19 cellular contexts compared by ENCODE assay signal in the genomic region with DNA sequence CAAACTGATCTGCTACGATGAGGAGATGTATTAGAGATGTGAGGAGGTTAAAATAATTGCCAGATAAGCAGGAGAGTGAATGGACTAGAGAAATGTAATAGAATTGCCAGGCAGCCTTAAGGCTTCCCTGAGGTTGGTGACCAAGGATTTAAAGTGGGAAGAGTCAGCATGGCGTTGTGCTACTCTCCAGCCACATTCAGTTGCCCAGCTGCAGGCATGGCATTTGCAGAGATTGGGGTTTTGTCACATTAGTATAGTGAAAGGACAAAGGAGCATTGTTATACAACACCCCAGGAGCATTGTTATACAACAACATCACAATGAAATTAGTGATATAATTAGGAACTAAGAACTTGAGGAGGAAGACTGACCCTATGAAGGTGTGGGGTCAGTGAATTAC. TPM values are rescaled to one million over a fixed set of nuclear protein-coding genes. Genes with fewer than 3 reads are reported as not detected.
DNase-seq lines count a peak whose midpoint lies in the region; ATAC-seq and TF ChIP-seq lines count a peak whose summit lies in the region.
"Had no signal": no experiment of that assay in that cellular context is flagged by ENCODE, and none has a peak within 500 bp of the region (broad histone marks: within the 10 kb centered on the region; RNA-seq: fewer than 3 reads in every experiment).

No MANE protein-coding gene starts in this region.

- H3K4me1 ChIP-seq in HUES64 (ENCODE audit: insufficient read depth, low read length): peaks cover 20% of the 10 kb centered on the region
- peaks cover 2 to 20% (median 14%) of the 10 kb centered on the region in 5 donors for H3K4me1 ChIP-seq in subcutaneous abdominal adipose tissue (ENCODE audit: control insufficient read depth in 5 of 5, insufficient read depth in 5 of 5, low read length in 5 of 5)
- peaks cover 0 to 44% (median 18%) of the 10 kb centered on the region in 12 donors for H3K4me1 ChIP-seq in heart left ventricle

- TF ChIP-seq CTCF in heart left ventricle (IDR thresholded peaks at IDR 0.05): no peak

- H3K36me3 ChIP-seq in HUES64 (ENCODE audit: insufficient read depth, low read length): peaks cover 19% of the 10 kb centered on the region
- H3K36me3 ChIP-seq in subcutaneous abdominal adipose tissue (ENCODE audit: control insufficient read depth in 5 of 5, insufficient read depth in 5 of 5, low read length in 5 of 5): peaks cover 0 to 11% (median 7%) of the 10 kb centered on the region in 5 donors
- H3K36me3 ChIP-seq in heart left ventricle: peaks cover 0 to 38% (median 25%) of the 10 kb centered on the region in 9 donors

- H3K9me3 Mint-ChIP-seq in activated naive CD8-positive, alpha-beta T cell treated with anti-CD3 and anti-CD28 coated beads, Interleukin-2, amount 50 U/mL, for 24 hours: no peaks in the 10 kb centered on the region
- H3K9me3 Mint-ChIP-seq: activated naive CD4-positive, alpha-beta T cell treated with anti-CD3 and anti-CD28 coated beads for 36 hours; IgD-negative memory B cell; nephron had no signal

- ATAC-seq in activated naive CD8-positive, alpha-beta T cell treated with anti-CD3 and anti-CD28 coated beads, Interleukin-2, amount 50 U/mL, for 24 hours: no peak
- ATAC-seq in heart left ventricle: no peak

- H3K9me3 ChIP-seq in HUES64 (ENCODE audit: insufficient read depth, low read depth, low read length) (no peaks in the 10 kb centered on the region), subcutaneous abdominal adipose tissue (ENCODE audit: control insufficient read depth in 5 of 5, low read length in 5 of 5) (no peaks in the 10 kb centered on the region), heart left ventricle (no peaks in the 10 kb centered on the region)
- H3K9me3 ChIP-seq: Caco-2, heart right ventricle had no signal

- H3K27ac ChIP-seq in HUES64 (ENCODE audit: low read depth, low read length) (no peak overlapping the region), subcutaneous abdominal adipose tissue (ENCODE audit: low read depth, low read length) (peak overlapping the region; percentile 40), heart left ventricle (no peak overlapping the region)

- H3K27ac Mint-ChIP-seq in activated naive CD8-positive, alpha-beta T cell treated with anti-CD3 and anti-CD28 coated beads, Interleukin-2, amount 50 U/mL, for 24 hours: peak overlapping the region; percentile 5
- H3K27ac Mint-ChIP-seq: nephron had no signal

- H3K36me3 Mint-ChIP-seq in activated naive CD8-positive, alpha-beta T cell treated with anti-CD3 and anti-CD28 coated beads, Interleukin-2, amount 50 U/mL, for 24 hours (ENCODE audit: low read depth): peaks cover 20% of the 10 kb centered on the region

- DNase-seq in activated naive CD8-positive, alpha-beta T cell treated with anti-CD3 and anti-CD28 coated beads, Interleukin-2, amount 50 U/mL, for 24 hours: no peak
- DNase-seq in medulla oblongata (ENCODE audit: extremely low spot score) (peak; percentile 69), cerebellar cortex (ENCODE audit: low spot score) (no peak), HuH-7 (ENCODE audit: low spot score) (no peak), 8988T (no peak), heart left ventricle (no peak)
- DNase-seq: Caco-2; central memory CD4-positive, alpha-beta T cell; GOT3; heart right ventricle; NCI-H1092; NCI-H2227 treated with DMSO at 0.1 percent for 48 hours; right cardiac atrium; stimulated activated CD4-positive, alpha-beta T cell treated with anti-CD3 and anti-CD28 coated beads, Interleukin-2, amount 100 ng/mL, for 48 hours had no signal

- 78% methylated on average over 2 of the region's 2 CpGs for WGBS in HUES64
- WGBS in heart left ventricle, 4 donors: 81 to 89% (median 88%) methylated on average over 2 of the region's 2 CpGs

- H3K9ac ChIP-seq in HUES64 (ENCODE audit: low read depth, low read length) (0 out of 2 replicates have a peak overlapping the region, but pooled peaks have one; percentile 34), subcutaneous abdominal adipose tissue (ENCODE audit: low read length in 5 of 5) (no peak overlapping the region)

- intact Hi-C loops in heart left ventricle (cut with DNase I): no loop called here

- no peaks in the 10 kb centered on the region for H3K27me3 ChIP-seq in HUES64 (ENCODE audit: insufficient read depth, low read length)
- no peaks in the 10 kb centered on the region for H3K27me3 ChIP-seq in subcutaneous abdominal adipose tissue (ENCODE audit: control insufficient read depth in 5 of 5, insufficient read depth in 4 of 5, low read length in 5 of 5)
- no peaks in the 10 kb centered on the region for H3K27me3 ChIP-seq in heart left ventricle
- H3K27me3 ChIP-seq: heart right ventricle had no signal

- peaks cover 26% of the 10 kb centered on the region for H3K4me1 Mint-ChIP-seq in activated naive CD8-positive, alpha-beta T cell treated with anti-CD3 and anti-CD28 coated beads, Interleukin-2, amount 50 U/mL, for 24 hours

- no peaks in the 10 kb centered on the region for H3K27me3 Mint-ChIP-seq in activated naive CD8-positive, alpha-beta T cell treated with anti-CD3 and anti-CD28 coated beads, Interleukin-2, amount 50 U/mL, for 24 hours
- H3K27me3 Mint-ChIP-seq: IgD-negative memory B cell had no signal

- H3K4me3 ChIP-seq in HUES64 (ENCODE audit: low read length): no peak overlapping the region
- no peak overlapping the region for H3K4me3 ChIP-seq in subcutaneous abdominal adipose tissue (ENCODE audit: low read depth in 1 of 5, low read length in 5 of 5)
- no peak overlapping the region for H3K4me3 ChIP-seq in heart left ventricle
- H3K4me3 ChIP-seq: heart right ventricle had no signal

- no peak overlapping the region for H3K4me3 Mint-ChIP-seq in activated naive CD8-positive, alpha-beta T cell treated with anti-CD3 and anti-CD28 coated beads, Interleukin-2, amount 50 U/mL, for 24 hours
- H3K4me3 Mint-ChIP-seq: activated naive CD4-positive, alpha-beta T cell treated with anti-CD3 and anti-CD28 coated beads for 36 hours; nephron had no signal

- TF ChIP-seq POLR2A in heart left ventricle (IDR thresholded peaks at IDR 0.05): no peak

RNA-seq across cellular contexts. Expression of a gene that starts 31.7 kb away (rescaled TPM):
- polyA plus RNA-seq in HUES64 (2013, experiment 1 of 2): 57.9 TPM
- polyA plus RNA-seq in HUES64 (2013, experiment 2 of 2): 53.8 TPM
- total RNA-seq in heart left ventricle: 100 to 1,000 TPM in 5 of 9 donors, 10 to 100 TPM in 4; 54.0 to 156 (median 111) TPM
- polyA plus RNA-seq in heart left ventricle: 100 to 1,000 TPM in 1 of 2 donors, 10 to 100 TPM in 1; 76.0 to 119 TPM
